26 cellular contexts compared by ENCODE assay signal in the genomic region with DNA sequence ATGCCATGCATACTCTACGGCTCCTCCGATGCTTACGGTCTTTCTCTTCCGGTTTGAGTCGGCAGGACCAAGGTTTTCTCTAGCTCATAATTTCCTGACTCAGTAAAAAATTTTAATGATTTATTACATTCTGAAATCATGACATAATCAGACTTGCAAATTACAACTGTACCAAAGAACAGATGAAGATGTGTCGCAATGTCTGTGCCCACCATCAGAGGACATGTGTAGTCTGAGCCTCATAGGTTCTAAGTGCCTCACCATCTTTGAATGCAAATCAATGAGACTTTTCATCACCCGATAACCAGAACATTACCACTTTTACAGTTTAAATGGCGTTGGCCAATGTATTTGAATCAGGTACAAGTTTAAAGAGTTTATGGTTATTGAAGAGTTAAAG.
DNase-seq lines count a peak whose midpoint lies in the region; ATAC-seq, FAIRE-seq and TF ChIP-seq lines count a peak whose summit lies in the region.
"Had no signal": no experiment of that assay in that cellular context is flagged by ENCODE, and none has a peak within 500 bp of the region (broad histone marks: within the 10 kb centered on the region; RNA-seq: fewer than 3 reads in every experiment).

No MANE protein-coding gene starts in this region.

- H3K36me3 ChIP-seq in IMR-90 (ENCODE audit: control insufficient read depth, insufficient read depth, low read length), result no peaks in the 10 kb centered on the region
- H3K36me3 ChIP-seq in Karpas-422 (ENCODE audit: insufficient read depth, low read length), result no peaks in the 10 kb centered on the region
- peaks cover 10% of the 10 kb centered on the region for H3K36me3 ChIP-seq in SK-N-MC (ENCODE audit: insufficient read depth, low read length)
- H3K36me3 ChIP-seq in pancreas, result no peaks in the 10 kb centered on the region
- H3K36me3 ChIP-seq: BE2C, BLaER1 had no signal

- H4K5ac ChIP-seq in IMR-90 (ENCODE audit: low read depth, low read length), result no peak overlapping the region

- H2AFZ ChIP-seq in IMR-90 (replicated peaks; ENCODE audit: low read length, poor library complexity) (no peak overlapping the region), Karpas-422 (ENCODE audit: low read length) (no peak overlapping the region)

- H3K79me1 ChIP-seq in IMR-90 (ENCODE audit: low read depth in 1 of 2, low read length in 2 of 2), result no peaks in the 10 kb centered on the region

- intact Hi-C loops in IMR-90 (cut with micrococcal nuclease), result no loop called here
- intact Hi-C loops in pancreas (cut with DNase I), result no loop called here
- intact Hi-C loops in Right ventricle myocardium superior (cut with DNase I), result no loop called here

- H3K27ac ChIP-seq in IMR-90 (ENCODE audit: insufficient read depth, low read length) (no peak overlapping the region), Karpas-422 (ENCODE audit: low read length) (no peak overlapping the region), SK-N-MC (peak overlapping the region; percentile 51; the same call in 1 of the 2 replicates), pancreas (no peak overlapping the region)
- H3K27ac ChIP-seq: BLaER1 had no signal

- no peak overlapping the region for H2AK9ac ChIP-seq in IMR-90 (replicated peaks; ENCODE audit: low read depth, low read length, poor library complexity)

- no CpG with 5 or more reads among the region's 8 CpGs for WGBS in IMR-90 (ENCODE audit: extremely low coverage in 2 of 2, insufficient read length in 1 of 2), 2 experiments
- WGBS in pancreas, 2 donors, result 88 to 93% methylated on average over 8 of the region's 8 CpGs

- no peak overlapping the region for H2AK5ac ChIP-seq in IMR-90 (ENCODE audit: low read depth, low read length)

- no peak for TF ChIP-seq RAD21 in IMR-90 (IDR thresholded peaks at IDR 0.05; ENCODE audit: low read length)

- H3K27me3 ChIP-seq in IMR-90 (ENCODE audit: control insufficient read depth, insufficient read depth, low read length), result peaks cover 4% of the 10 kb centered on the region; the same call in 1 of the 2 replicates
- no peaks in the 10 kb centered on the region for H3K27me3 ChIP-seq in Karpas-422 (ENCODE audit: low read length)
- H3K27me3 ChIP-seq in pancreas, result no peaks in the 10 kb centered on the region
- H3K27me3 ChIP-seq: BE2C, BLaER1 had no signal

- H4K20me1 ChIP-seq in IMR-90 (ENCODE audit: insufficient read depth, low read length) (no peaks in the 10 kb centered on the region), Karpas-422 (ENCODE audit: insufficient read depth, low read depth, low read length) (no peaks in the 10 kb centered on the region)
- H4K20me1 ChIP-seq: BLaER1 had no signal

- no peaks in the 10 kb centered on the region for H3K9me1 ChIP-seq in IMR-90 (ENCODE audit: insufficient read depth, low read length)

- no peaks in the 10 kb centered on the region for H3K9me3 ChIP-seq in IMR-90 (ENCODE audit: control insufficient read depth, insufficient read depth, low read length)
- no peaks in the 10 kb centered on the region for H3K9me3 ChIP-seq in Karpas-422 (ENCODE audit: low read length)
- H3K9me3 ChIP-seq in SK-N-MC (ENCODE audit: low read depth, low read length), result peaks cover 9% of the 10 kb centered on the region; the same call in 1 of the 2 replicates
- H3K9me3 ChIP-seq in pancreas, result no peaks in the 10 kb centered on the region
- H3K9me3 ChIP-seq: BE2C, BLaER1 had no signal

- dilution Hi-C loops in IMR-90 (cut with HindIII; ENCODE audit: low sequenced_read_pairs, unreplicated experiment), result no loop called here

- POLR2A ChIA-PET in IMR-90 (lab: Charles Lee; ENCODE audit: unreplicated experiment), result no interaction called here

- H2BK5ac ChIP-seq in IMR-90 (ENCODE audit: low read depth, low read length, poor library complexity, severe bottlenecking), result no peak overlapping the region

- no peak overlapping the region for H3K4me2 ChIP-seq in IMR-90 (ENCODE audit: low read depth, low read length)
- no peak overlapping the region for H3K4me2 ChIP-seq in Karpas-422 (ENCODE audit: low read depth, low read length, poor library complexity, severe bottlenecking)
- H3K4me2 ChIP-seq: BLaER1 had no signal

- H3K4ac ChIP-seq in IMR-90 (ENCODE audit: low read depth, low read length), result no peak overlapping the region

- H3K18ac ChIP-seq in IMR-90 (ENCODE audit: low read depth, low read length), result no peak overlapping the region

- no peak overlapping the region for H3K23ac ChIP-seq in IMR-90 (ENCODE audit: low read depth, low read length)

- ATAC-seq in IMR-90 (ENCODE audit: low read depth), result no peak
- ATAC-seq in pancreas, result no peak
- ATAC-seq in HG02938 (IDR thresholded peaks at IDR 0.05; ENCODE audit: unreplicated experiment), result no peak
- ATAC-seq in Right ventricle myocardium superior (ENCODE audit: poor library complexity), result no peak

- no peaks in the 10 kb centered on the region for H3K79me2 ChIP-seq in Karpas-422 (ENCODE audit: low read length)

- FAIRE-seq in pancreas (lab: Jason Lieb, UNC), result no peak
- FAIRE-seq: A204.1, G401.6, GM12891, GM19239 had no signal

- H3K56ac ChIP-seq in IMR-90 (ENCODE audit: extremely low read depth, insufficient read depth, low read length), result no peak overlapping the region

- H3K4me3 ChIP-seq in IMR-90 (ENCODE audit: insufficient read depth, low read depth, low read length) (no peak overlapping the region), Karpas-422 (ENCODE audit: low read length) (no peak overlapping the region), SK-N-MC (peak overlapping the region; percentile 7; the same call in 1 of the 2 replicates), pancreas (no peak overlapping the region)
- H3K4me3 ChIP-seq: BLaER1 had no signal

- H2BK15ac ChIP-seq in IMR-90 (ENCODE audit: low read depth, low read length), result no peak overlapping the region

- TF ChIP-seq CTCF in IMR-90 (conservative IDR thresholded peaks at IDR 0.05; ENCODE audit: low read depth, low read length) (no peak), pancreas (IDR thresholded peaks at IDR 0.05) (no peak)

- H2BK20ac ChIP-seq in IMR-90 (ENCODE audit: low read depth, low read length), result no peak overlapping the region

- in situ Hi-C loops in IMR-90 (cut with MboI; ENCODE audit: low sequenced_read_pairs), result no loop called here

- no peak overlapping the region for H4K91ac ChIP-seq in IMR-90 (ENCODE audit: insufficient read depth, low read depth, low read length)

- no peak overlapping the region for H3K14ac ChIP-seq in IMR-90 (replicated peaks; ENCODE audit: low read depth, low read length)

- no peak overlapping the region for H4K8ac ChIP-seq in IMR-90 (ENCODE audit: low read depth in 2 of 2, low read length in 2 of 2)

- H3K4me1 ChIP-seq in IMR-90 (ENCODE audit: control insufficient read depth, insufficient read depth, low read length), result no peaks in the 10 kb centered on the region
- no peaks in the 10 kb centered on the region for H3K4me1 ChIP-seq in Karpas-422 (ENCODE audit: low read length)
- no peaks in the 10 kb centered on the region for H3K4me1 ChIP-seq in pancreas
- H3K4me1 ChIP-seq: BLaER1 had no signal

- TF ChIP-seq POLR2A in IMR-90 (IDR thresholded peaks at IDR 0.05; ENCODE audit: low read depth, low read length), result no peak

- H2BK120ac ChIP-seq in IMR-90 (ENCODE audit: low read depth, low read length), result no peak overlapping the region

- DNase-seq in IMR-90 (no peak), Karpas-422 (peak; percentile 36), SK-N-MC (ENCODE audit: low read depth, low spot score) (no peak), pancreas (no peak), Right ventricle myocardium superior (no peak)
- DNase-seq: 8988T; ACHN; BE2C; C1 segment of cervical spinal cord; CD4-positive, alpha-beta memory T cell; CD4-positive, CD25-positive, alpha-beta regulatory T cell; CD8-positive, alpha-beta memory T cell; COR-L47; DMS 273 treated with DMSO at 0.1 percent for 48 hours; DMS153; DMS53; DMS79; DND-41; EL; GF-D8 had no signal

- CTCF ChIA-PET in IMR-90 (lab: Yijun Ruan, JAX), result no interaction called here

- BruUV-seq in IMR-90 (replicated peaks; lab: Mats Ljungman, UMichigan), result no TSS peak

- no peaks in the 10 kb centered on the region for H3K9me2 ChIP-seq in Karpas-422 (replicated peaks; ENCODE audit: insufficient read depth, low read length)

- H3K9ac ChIP-seq in IMR-90 (ENCODE audit: low read depth, low read length), result no peak overlapping the region
- H3K9ac ChIP-seq in Karpas-422 (ENCODE audit: low read length), result no peak overlapping the region
- no peak overlapping the region for H3K9ac ChIP-seq in SK-N-MC (ENCODE audit: insufficient read length)
- H3K9ac ChIP-seq: BLaER1 had no signal

TF ChIP-seq in IMR-90, 13 proteins besides CTCF, POLR2A, EP300 and RAD21:
- no peak for TF ChIP-seq RFX5 (IDR thresholded peaks at IDR 0.05; ENCODE audit: low read depth, low read length)
- peak; percentile 80 for TF ChIP-seq CEBPB (IDR thresholded peaks at IDR 0.05; ENCODE audit: low read depth, low read length)
